25 cellular contexts compared by ENCODE assay signal in the genomic region with DNA sequence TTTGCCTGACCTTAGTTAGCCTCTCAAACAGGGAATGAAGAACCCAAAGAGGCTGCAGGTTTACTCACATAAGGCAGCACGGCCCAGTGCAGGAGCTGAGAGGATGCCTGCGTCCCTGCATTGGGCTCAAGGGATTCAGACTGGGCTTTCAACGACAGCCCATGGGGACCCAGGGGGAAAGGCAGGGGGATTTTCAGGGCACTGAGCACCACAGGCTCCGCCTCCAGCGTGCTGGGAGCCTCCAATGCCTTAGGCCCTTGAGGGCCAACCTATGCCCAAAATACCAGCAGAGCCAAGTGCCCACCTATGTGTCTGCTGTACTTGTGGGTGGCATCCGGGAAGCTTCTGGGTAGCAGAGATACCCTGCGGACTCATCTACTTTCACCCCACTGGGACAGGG. TPM values are rescaled to one million over a fixed set of nuclear protein-coding genes. Genes with fewer than 3 reads are reported as not detected.
DNase-seq lines count a peak whose midpoint lies in the region; ATAC-seq, FAIRE-seq and TF ChIP-seq lines count a peak whose summit lies in the region.
"Had no signal": no experiment of that assay in that cellular context is flagged by ENCODE, and none has a peak within 500 bp of the region (broad histone marks: within the 10 kb centered on the region; RNA-seq: fewer than 3 reads in every experiment).

No MANE protein-coding gene starts in this region.

- FAIRE-seq in GM12878 (lab: Jason Lieb, UNC) = no peak
- FAIRE-seq: A549, D721Med, H54 had no signal

- POLR2A ChIA-PET in GM12878 (lab: Charles Lee) = interaction anchor here (0.6 to 4.0 kb wide), 4 partner anchors 18 to 203 kb away, joined by 3 to 29 read pairs (median 4); partner anchors contain the start of gene DCAKD

- H2AFZ ChIP-seq in OCI-LY3 (ENCODE audit: low read depth, low read length) (no peak overlapping the region), GM12878 (ENCODE audit: control insufficient read depth, low read depth, low read length) (no peak overlapping the region)

- intact Hi-C loops in natural killer cell (cut with micrococcal nuclease) = no loop called here
- intact Hi-C loops in GM12878 (cut with micrococcal nuclease; ENCODE audit: unreplicated experiment) = no loop called here

- H3K4me3 Mint-ChIP-seq in natural killer cell treated with Interleukin-12 subunit alpha and Interleukin-12 subunit beta and Interleukin-15 and Interleukin-18, amount 100 ng/mL, for 72 hours = no peak overlapping the region
- H3K4me3 Mint-ChIP-seq in natural killer cell = no peak overlapping the region
- H3K4me3 Mint-ChIP-seq: CD4-positive, CD25-positive, alpha-beta regulatory T cell; CD8-positive, alpha-beta T cell; HFFc6 had no signal

- peaks cover 0 to 2% of the 10 kb centered on the region in 2 donors for H3K4me1 Mint-ChIP-seq in natural killer cell treated with Interleukin-12 subunit alpha and Interleukin-12 subunit beta and Interleukin-15 and Interleukin-18, amount 100 ng/mL, for 72 hours (ENCODE audit: low read depth in 2 of 2)
- no peaks in the 10 kb centered on the region for H3K4me1 Mint-ChIP-seq in natural killer cell
- H3K4me1 Mint-ChIP-seq: CD4-positive, CD25-positive, alpha-beta regulatory T cell had no signal

- RAD21 ChIA-PET in GM12878 (lab: Charles Lee; ENCODE audit: unreplicated experiment) = no interaction called here

- H3K27ac ChIP-seq in OCI-LY3 (ENCODE audit: low read length) = no peak overlapping the region
- peak overlapping the region; percentile 63 for H3K27ac ChIP-seq in GM12878 (ENCODE audit: control insufficient read depth, insufficient read depth)
- H3K27ac ChIP-seq: A549, C4-2B had no signal

- no peak overlapping the region for H3K27ac Mint-ChIP-seq in natural killer cell treated with Interleukin-12 subunit alpha and Interleukin-12 subunit beta and Interleukin-15 and Interleukin-18, amount 100 ng/mL, for 72 hours
- no peak overlapping the region for H3K27ac Mint-ChIP-seq in natural killer cell
- H3K27ac Mint-ChIP-seq: CD4-positive, CD25-positive, alpha-beta regulatory T cell; CD8-positive, alpha-beta T cell; HFFc6 had no signal

- H3K9me3 Mint-ChIP-seq in natural killer cell treated with Interleukin-12 subunit alpha and Interleukin-12 subunit beta and Interleukin-15 and Interleukin-18, amount 100 ng/mL, for 72 hours = no peaks in the 10 kb centered on the region
- H3K9me3 Mint-ChIP-seq in natural killer cell = no peaks in the 10 kb centered on the region
- H3K9me3 Mint-ChIP-seq: CD4-positive, CD25-positive, alpha-beta regulatory T cell; CD8-positive, alpha-beta T cell; HFFc6 had no signal

- no peak for ATAC-seq in natural killer cell treated with Interleukin-12 subunit alpha and Interleukin-12 subunit beta and Interleukin-15 and Interleukin-18, amount 100 ng/mL, for 72 hours
- no peak for ATAC-seq in natural killer cell
- ATAC-seq in GM12878 = peak; percentile 59
- no peak for ATAC-seq in HG02885 (IDR thresholded peaks at IDR 0.05; ENCODE audit: poor library complexity, unreplicated experiment)
- ATAC-seq: A549; CD8-positive, alpha-beta T cell had no signal

- no peaks in the 10 kb centered on the region for H3K79me2 ChIP-seq in OCI-LY3 (ENCODE audit: low read length)
- H3K79me2 ChIP-seq in GM12878 (ENCODE audit: control insufficient read depth, insufficient read depth, low read length) = no peaks in the 10 kb centered on the region

- TF ChIP-seq EP300 in GM12878 (IDR thresholded peaks at IDR 0.05; ENCODE audit: borderline replicate concordance in 1 of 2, control insufficient read depth in 1 of 2, low read depth in 2 of 2, low read length in 2 of 2) = no peak

- CTCF ChIA-PET in GM12878 (lab: Yijun Ruan, JAX) = interaction anchor here (0.6 to 1.8 kb wide), 4 partner anchors 9 to 34 kb away, joined by 3 to 8 read pairs (median 4); no protein-coding TSS in a partner anchor

- H3K4me2 ChIP-seq in OCI-LY3 (ENCODE audit: low read length) = peak overlapping the region; percentile 56
- H3K4me2 ChIP-seq in GM12878 (ENCODE audit: control insufficient read depth, insufficient read depth) = no peak overlapping the region
- H3K4me2 ChIP-seq: A549 had no signal

- H3K27me3 ChIP-seq in OCI-LY3 (ENCODE audit: low read depth, low read length) (no peaks in the 10 kb centered on the region), GM12878 (replicated peaks in 1 of 2; ENCODE audit: control insufficient read depth in 2 of 2, insufficient read depth in 2 of 2, low read length in 1 of 2) (no peaks in the 10 kb centered on the region)
- H3K27me3 ChIP-seq: BE2C had no signal

- TSS peak; percentile 32 for BruUV-seq in GM12878 (replicated peaks; lab: Mats Ljungman, UMichigan)

- no peak for TF ChIP-seq RAD21 in GM12878 (IDR thresholded peaks at IDR 0.05; ENCODE audit: insufficient read depth, low read depth, low read length)

- 25% methylated on average over 7 of the region's 7 CpGs for WGBS in GM12878 (ENCODE audit: insufficient coverage, insufficient replicate concordance, low lambda C conversion rate, missing lambda C conversion rate)

- peak; percentile 8 for DNase-seq in natural killer cell treated with Interleukin-12 subunit alpha and Interleukin-12 subunit beta and Interleukin-15 and Interleukin-18, amount 100 ng/mL, for 72 hours (ENCODE audit: low spot score)
- DNase-seq in natural killer cell (no peak), GM12878 (ENCODE audit: low read depth, low spot score) (no peak), GM20000 (ENCODE audit: low spot score) (no peak), SKM-1 (lab: John Stamatoyannopoulos, UW; ENCODE audit: unreplicated experiment) (no peak)
- DNase-seq: 8988T; ACHN; AML-193; BE2C; Caco-2; CD4-positive, CD25-positive, alpha-beta regulatory T cell; CD8-positive, alpha-beta T cell; DMS 273 treated with DMSO at 0.1 percent for 48 hours; DMS53; DMS79 treated with DMSO at 0.1 percent for 48 hours; GF-D8; GOT3; HFFc6 had no signal

- H4K20me1 ChIP-seq in OCI-LY3 (ENCODE audit: insufficient read depth, low read length) = no peaks in the 10 kb centered on the region
- H4K20me1 ChIP-seq in GM12878 (ENCODE audit: control insufficient read depth, insufficient read depth) = no peaks in the 10 kb centered on the region

- H3K4me1 ChIP-seq in OCI-LY3 (ENCODE audit: low read length) (peaks cover 29% of the 10 kb centered on the region), GM12878 (ENCODE audit: control insufficient read depth, insufficient read depth, low read length) (peaks cover 23% of the 10 kb centered on the region)
- H3K4me1 ChIP-seq: A549, Caco-2, HAP-1 had no signal

- H3K27me3 Mint-ChIP-seq in natural killer cell treated with Interleukin-12 subunit alpha and Interleukin-12 subunit beta and Interleukin-15 and Interleukin-18, amount 100 ng/mL, for 72 hours = no peaks in the 10 kb centered on the region
- no peaks in the 10 kb centered on the region for H3K27me3 Mint-ChIP-seq in natural killer cell (ENCODE audit: low read depth in 2 of 2)
- H3K27me3 Mint-ChIP-seq: CD4-positive, CD25-positive, alpha-beta regulatory T cell had no signal

- TF ChIP-seq POLR2A in GM12878 (IDR thresholded peaks at IDR 0.05; ENCODE audit: low read depth, low read length) = no peak

- SMC1A ChIA-PET in GM12878 (lab: Charles Lee; ENCODE audit: uncharacterized antibody, unreplicated experiment) = interaction anchor here (1.1 to 2.2 kb wide), 3 partner anchors 10 to 20 kb away, joined by 4 to 8 read pairs (median 7); no protein-coding TSS in a partner anchor

- TF ChIP-seq CTCF in natural killer cell (IDR thresholded peaks at IDR 0.05) (no peak), OCI-LY3 (IDR thresholded peaks at IDR 0.05; ENCODE audit: low read depth, low read length) (no peak), GM12878 (IDR thresholded peaks at IDR 0.05 in 2 of 3, conservative IDR thresholded peaks at IDR 0.05 in 1 of 3; ENCODE audit: control insufficient read depth in 2 of 3, extremely low read depth in 1 of 3, insufficient read depth in 1 of 3, low read depth in 3 of 3, low read length in 3 of 3) (no peak), GM20000 (IDR thresholded peaks at IDR 0.05; ENCODE audit: extremely low read depth, missing control alignments) (no peak)

- H3K36me3 Mint-ChIP-seq in natural killer cell treated with Interleukin-12 subunit alpha and Interleukin-12 subunit beta and Interleukin-15 and Interleukin-18, amount 100 ng/mL, for 72 hours = no peaks in the 10 kb centered on the region
- no peaks in the 10 kb centered on the region for H3K36me3 Mint-ChIP-seq in natural killer cell

- in situ Hi-C loops in GM12878 (cut with MboI) = loop anchor here (10.0 kb wide), 1 partner anchor 104 kb away; no protein-coding TSS in a partner anchor

- no peaks in the 10 kb centered on the region for H3K9me3 ChIP-seq in OCI-LY3 (ENCODE audit: insufficient read depth, low read length)
- H3K9me3 ChIP-seq in GM12878 (replicated peaks; ENCODE audit: control insufficient read depth, insufficient read depth, low read length) = no peaks in the 10 kb centered on the region
- H3K9me3 ChIP-seq: A549, BE2C, Caco-2, HAP-1 had no signal

- H3K4me3 ChIP-seq in OCI-LY3 (ENCODE audit: low read length) (peak overlapping the region; percentile 8; the same call in 1 of the 2 replicates), GM12878 (no peak overlapping the region)
- H3K4me3 ChIP-seq: A549, HAP-1 had no signal

- peak overlapping the region; percentile 16; the same call in 1 of the 2 replicates for H3K9ac ChIP-seq in OCI-LY3 (ENCODE audit: low read length)
- H3K9ac ChIP-seq in GM12878 (ENCODE audit: control insufficient read depth, insufficient read depth, low read length) = no peak overlapping the region

- H3K36me3 ChIP-seq in OCI-LY3 (replicated peaks; ENCODE audit: low read depth, low read length) (peaks cover 4% of the 10 kb centered on the region), GM12878 (ENCODE audit: control insufficient read depth in 2 of 2, insufficient read depth in 2 of 2, low read length in 1 of 2) (peaks cover 7 to 10% of the 10 kb centered on the region in 2 experiments)

RNA-seq across cellular contexts. Expression of gene DCAKD, which starts 22.3 kb away (rescaled TPM):
- total RNA-seq in natural killer cell treated with Interleukin-12 subunit alpha and Interleukin-12 subunit beta and Interleukin-15 and Interleukin-18, amount 100 ng/mL, for 72 hours = 10 to 100 TPM; 17.9 to 36.4 TPM
- total RNA-seq in natural killer cell (10 to 100 TPM; 15.4 to 21.4 (median 21.1) TPM), GM12878 (2014; rRNA removed) (49.4 and 62.7 TPM in 2 replicates), GM12878 (2014; rRNA removed; fragmentation: Illumina TruSeq; extraction: Trizol) (23.0 and 27.9 TPM in 2 replicates), GM12878 (2021) (44.4 and 45.8 TPM in 2 replicates)
- 35.2 and 43.0 TPM in 2 replicates for total RNA-seq in GM12878 (2013; cell fraction: nucleolus; rRNA removed)
- polyA plus RNA-seq in GM12878 (2011; ENCODE audit: low read depth) = 11.7 TPM
- polyA plus RNA-seq in GM12878 (2011; rRNA removed) (14.1 and 32.8 TPM in 2 replicates), GM12878 (2014; fragmentation: Illumina TruSeq; extraction: Trizol) (18.9 and 21.5 TPM in 2 replicates), GM12878 (2014; fragmentation: Nextera tagmentation; extraction: Ambion mirVana) (10 to 100 TPM; 11.6 to 11.7 TPM), GM12878 (2014; rRNA removed) (45.7 and 46.5 TPM in 2 replicates), GM12878 (2016; fragmentation: Nextera tagmentation; extraction: Ambion mirVana) (10 to 100 TPM; 43.8 to 46.1 TPM)
- 55.7 and 60.8 TPM in 2 replicates for polyA plus RNA-seq in GM12878 (2011; cell fraction: cytosol; rRNA removed)
- 57.5 and 71.0 TPM in 2 replicates for polyA plus RNA-seq in GM12878 (2011; cell fraction: nucleus; rRNA removed)
- polyA plus RNA-seq in GM12878 (2012) = 26.3 and 28.2 TPM in 2 replicates
- 29.1 and 56.8 TPM in 2 replicates for polyA minus RNA-seq in GM12878 (2011; rRNA and poly(A)+ RNA removed)
- polyA minus RNA-seq in GM12878 (2011; cell fraction: cytosol; rRNA and poly(A)+ RNA removed) = 22.7 and 27.9 TPM in 2 replicates
- 21.2 and 26.2 TPM in 2 replicates for polyA minus RNA-seq in GM12878 (2011; cell fraction: nucleus; rRNA and poly(A)+ RNA removed)

RNA-seq across cellular contexts. Expression of gene NMT1, which starts 32.0 kb away (rescaled TPM):
- 100 to 1,000 TPM; 147 to 161 TPM for total RNA-seq in natural killer cell treated with Interleukin-12 subunit alpha and Interleukin-12 subunit beta and Interleukin-15 and Interleukin-18, amount 100 ng/mL, for 72 hours
- total RNA-seq in natural killer cell = 10 to 100 TPM; 56.6 to 94.7 (median 77.6) TPM
- total RNA-seq in GM12878 (2013; cell fraction: nucleolus; rRNA removed) = 95.0 and 103 TPM in 2 replicates
- 118 and 121 TPM in 2 replicates for total RNA-seq in GM12878 (2014; rRNA removed)
- total RNA-seq in GM12878 (2014; rRNA removed; fragmentation: Illumina TruSeq; extraction: Trizol) = 391 and 395 TPM in 2 replicates
- total RNA-seq in GM12878 (2021) = 204 and 223 TPM in 2 replicates
- 42.9 TPM for polyA plus RNA-seq in GM12878 (2011; ENCODE audit: low read depth)
- 116 and 138 TPM in 2 replicates for polyA plus RNA-seq in GM12878 (2011; rRNA removed)
- 65.2 and 75.7 TPM in 2 replicates for polyA plus RNA-seq in GM12878 (2011; cell fraction: cytosol; rRNA removed)
- polyA plus RNA-seq in GM12878 (2011; cell fraction: nucleus; rRNA removed) = 129 and 147 TPM in 2 replicates
- polyA plus RNA-seq in GM12878 (2012) = 87.9 and 96.7 TPM in 2 replicates
- polyA plus RNA-seq in GM12878 (2014; fragmentation: Illumina TruSeq; extraction: Trizol) = 80.7 and 216 TPM in 2 replicates
- polyA plus RNA-seq in GM12878 (2014; fragmentation: Nextera tagmentation; extraction: Ambion mirVana) = 100 to 1,000 TPM; 282 to 342 TPM
- polyA plus RNA-seq in GM12878 (2014; rRNA removed) = 96.7 and 112 TPM in 2 replicates
- polyA plus RNA-seq in GM12878 (2016; fragmentation: Nextera tagmentation; extraction: Ambion mirVana) = 100 to 1,000 TPM; 221 to 226 TPM
- 62.4 and 90.4 TPM in 2 replicates for polyA minus RNA-seq in GM12878 (2011; rRNA and poly(A)+ RNA removed)
- polyA minus RNA-seq in GM12878 (2011; cell fraction: cytosol; rRNA and poly(A)+ RNA removed) = 128 and 150 TPM in 2 replicates
- 33.1 and 219 TPM in 2 replicates for polyA minus RNA-seq in GM12878 (2011; cell fraction: nucleus; rRNA and poly(A)+ RNA removed)
